Comparison of ENCODE assay signal across 21 cellular contexts in the genomic region with DNA sequence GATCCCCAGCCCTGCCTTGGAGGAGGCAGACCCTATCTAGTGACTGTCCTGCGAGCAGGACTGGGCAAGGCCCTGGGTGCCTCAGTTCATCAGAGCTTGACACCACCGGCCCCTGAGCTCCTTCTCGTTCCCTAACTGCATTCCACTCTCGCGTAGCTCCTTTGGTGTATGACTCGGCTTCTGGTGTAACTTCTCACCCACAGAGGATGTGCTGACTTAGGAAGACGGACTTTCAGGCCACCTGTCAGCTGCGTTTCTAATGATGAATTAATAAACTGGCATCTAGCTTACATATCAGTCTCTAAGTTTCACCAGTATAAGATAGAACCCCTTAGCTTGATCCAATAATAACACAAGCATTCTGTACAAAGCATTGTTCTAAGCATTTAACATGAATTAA. TPM values are rescaled to one million over a fixed set of nuclear protein-coding genes. Genes with fewer than 3 reads are reported as not detected.
DNase-seq lines count a peak whose midpoint lies in the region; ATAC-seq and TF ChIP-seq lines count a peak whose summit lies in the region.
"Had no signal": no experiment of that assay in that cellular context is flagged by ENCODE, and none has a peak within 500 bp of the region (broad histone marks: within the 10 kb centered on the region; RNA-seq: fewer than 3 reads in every experiment).

No MANE protein-coding gene starts in this region.

- POLR2A ChIA-PET in activated CD4-positive, alpha-beta memory T cell treated with anti-CD3 and anti-CD28 coated beads, Interleukin-2, amount 10 ng/mL, durations not matched to agents 7 days and 5 days (lab: Charles Lee), result no interaction called here

- H3K27me3 Mint-ChIP-seq in T-helper 17 cell, result peaks cover 20% of the 10 kb centered on the region
- peaks cover 16% of the 10 kb centered on the region for H3K27me3 Mint-ChIP-seq in activated CD4-positive, alpha-beta memory T cell treated with anti-CD3 and anti-CD28 coated beads, Interleukin-2, amount 10 ng/mL, durations not matched to agents 7 days and 5 days

- no peaks in the 10 kb centered on the region for H3K4me1 ChIP-seq in vagina
- H3K4me1 ChIP-seq: BLaER1, Caco-2 had no signal

- H3K27ac Mint-ChIP-seq in T-helper 17 cell, result no peak overlapping the region
- H3K27ac Mint-ChIP-seq in activated CD4-positive, alpha-beta memory T cell treated with anti-CD3 and anti-CD28 coated beads, Interleukin-2, amount 10 ng/mL, durations not matched to agents 7 days and 5 days, result no peak overlapping the region
- H3K27ac Mint-ChIP-seq: B cell; CD8-positive, alpha-beta T cell; GM23338; H9; HFFc6 had no signal

- TF ChIP-seq POLR2A in vagina (IDR thresholded peaks at IDR 0.05), result no peak

- intact Hi-C loops in vagina (cut with DNase I), result no loop called here

- H3K4me1 Mint-ChIP-seq in T-helper 17 cell, result no peaks in the 10 kb centered on the region
- no peaks in the 10 kb centered on the region for H3K4me1 Mint-ChIP-seq in activated CD4-positive, alpha-beta memory T cell treated with anti-CD3 and anti-CD28 coated beads, Interleukin-2, amount 10 ng/mL, durations not matched to agents 7 days and 5 days
- H3K4me1 Mint-ChIP-seq: B cell; CD4-positive, CD25-positive, alpha-beta regulatory T cell; GM23338 had no signal

- H3K9me3 ChIP-seq in T-helper 17 cell (ENCODE audit: control insufficient read depth, low read length, poor library complexity, severe bottlenecking), result no peaks in the 10 kb centered on the region
- no peaks in the 10 kb centered on the region for H3K9me3 ChIP-seq in vagina
- H3K9me3 ChIP-seq: BLaER1, Caco-2 had no signal

- H3K4me3 Mint-ChIP-seq in T-helper 17 cell, result peak overlapping the region; percentile 49
- no peak overlapping the region for H3K4me3 Mint-ChIP-seq in activated CD4-positive, alpha-beta memory T cell treated with anti-CD3 and anti-CD28 coated beads, Interleukin-2, amount 10 ng/mL, durations not matched to agents 7 days and 5 days
- H3K4me3 Mint-ChIP-seq: B cell; CD4-positive, CD25-positive, alpha-beta regulatory T cell; CD8-positive, alpha-beta T cell; GM23338; H9; HFFc6 had no signal

- peaks cover 5% of the 10 kb centered on the region for H3K36me3 Mint-ChIP-seq in T-helper 17 cell (ENCODE audit: low read depth)
- H3K36me3 Mint-ChIP-seq in activated CD4-positive, alpha-beta memory T cell treated with anti-CD3 and anti-CD28 coated beads, Interleukin-2, amount 10 ng/mL, durations not matched to agents 7 days and 5 days (ENCODE audit: low read depth), result no peaks in the 10 kb centered on the region
- H3K36me3 Mint-ChIP-seq: CD4-positive, CD25-positive, alpha-beta regulatory T cell; CD8-positive, alpha-beta T cell had no signal

- no peak for TF ChIP-seq CTCF in vagina (IDR thresholded peaks at IDR 0.05)

- peak; percentile 18 for DNase-seq in Caki2 (ENCODE audit: low read depth)
- no peak for DNase-seq in T-helper 17 cell
- DNase-seq in activated CD4-positive, alpha-beta memory T cell treated with anti-CD3 and anti-CD28 coated beads, Interleukin-2, amount 10 ng/mL, durations not matched to agents 7 days and 5 days, result no peak
- DNase-seq in vagina (ENCODE audit: extremely low spot score in 2 of 2), result no peak
- no peak for DNase-seq in HCEC 1CT
- DNase-seq: Caco-2; CD4-positive, CD25-positive, alpha-beta regulatory T cell; CD8-positive, alpha-beta T cell; DMS 273 treated with DMSO at 0.1 percent for 48 hours; DMS79; GF-D8; H9; HFFc6 had no signal

- CTCF ChIA-PET in activated CD4-positive, alpha-beta memory T cell treated with anti-CD3 and anti-CD28 coated beads, Interleukin-2, amount 10 ng/mL, durations not matched to agents 7 days and 5 days (lab: Charles Lee), result interaction anchor here (2.7 kb wide), 1 partner anchor 24 kb away, joined by 8 read pairs; no protein-coding TSS in a partner anchor

- no peaks in the 10 kb centered on the region for H3K36me3 ChIP-seq in vagina
- H3K36me3 ChIP-seq: BLaER1 had no signal

- no peaks in the 10 kb centered on the region for H3K27me3 ChIP-seq in vagina
- H3K27me3 ChIP-seq: BLaER1 had no signal

- H3K9me3 Mint-ChIP-seq in activated CD4-positive, alpha-beta memory T cell treated with anti-CD3 and anti-CD28 coated beads, Interleukin-2, amount 10 ng/mL, durations not matched to agents 7 days and 5 days, result no peaks in the 10 kb centered on the region
- H3K9me3 Mint-ChIP-seq: CD8-positive, alpha-beta T cell; GM23338; H9; HFFc6 had no signal

- ATAC-seq in T-helper 17 cell, result no peak
- peak; percentile 31 for ATAC-seq in esophagus mucosa
- ATAC-seq: CD8-positive, alpha-beta T cell; GM23338 had no signal

- in situ Hi-C loops in Caki2 (cut with HindIII; ENCODE audit: low pct_unique_long_range_greater_than_20kb, low sequenced_read_pairs), result no loop called here

- no peak overlapping the region for H3K27ac ChIP-seq in vagina
- H3K27ac ChIP-seq: 22Rv1, BLaER1, C4-2B had no signal

- H3K4me3 ChIP-seq in vagina, result no peak overlapping the region
- H3K4me3 ChIP-seq: BLaER1, GM23338 had no signal

RNA-seq across cellular contexts. Expression of a gene that starts 17.5 kb away (rescaled TPM):
- total RNA-seq in Caki2 (2014; rRNA removed; shearing (Covaris generic); ENCODE audit: low replicate concordance), result 52.1 and 65.6 TPM in 2 replicates
- total RNA-seq in T-helper 17 cell, result 100 to 1,000 TPM; 118 to 120 TPM
- 45.3 TPM for total RNA-seq in esophagus mucosa
- total RNA-seq in activated CD4-positive, alpha-beta memory T cell treated with anti-CD3 and anti-CD28 coated beads, Interleukin-2, amount 10 ng/mL, durations not matched to agents 7 days and 5 days, result 10 to 100 TPM; 53.7 to 60.1 TPM
- 94.0 TPM for total RNA-seq in vagina

RNA-seq across cellular contexts. Expression of a gene that starts 25.9 kb away (rescaled TPM):
- 0.57 and 5.7 TPM in 2 replicates for total RNA-seq in Caki2 (2014; rRNA removed; shearing (Covaris generic); ENCODE audit: low replicate concordance)
- not detected for total RNA-seq in T-helper 17 cell
- total RNA-seq in esophagus mucosa, result not detected
- not detected for total RNA-seq in activated CD4-positive, alpha-beta memory T cell treated with anti-CD3 and anti-CD28 coated beads, Interleukin-2, amount 10 ng/mL, durations not matched to agents 7 days and 5 days
- 0.98 TPM for total RNA-seq in vagina
- total RNA-seq: CD4-positive, CD25-positive, alpha-beta regulatory T cell; Daoy; H4; HFFc6 had no signal

RNA-seq across cellular contexts. Expression of a gene that starts 28.9 kb away (rescaled TPM):
- 712 and 818 TPM in 2 replicates for total RNA-seq in Caki2 (2014; rRNA removed; shearing (Covaris generic); ENCODE audit: low replicate concordance)
- total RNA-seq in T-helper 17 cell (100 to 1,000 TPM; 120 to 164 TPM), esophagus mucosa (235 TPM), vagina (223 TPM)
- total RNA-seq in activated CD4-positive, alpha-beta memory T cell treated with anti-CD3 and anti-CD28 coated beads, Interleukin-2, amount 10 ng/mL, durations not matched to agents 7 days and 5 days, result 100 to 1,000 TPM; 206 to 218 TPM

RNA-seq across cellular contexts. Expression of a gene that starts 45.2 kb away (rescaled TPM):
- total RNA-seq in Caki2 (2014; rRNA removed; shearing (Covaris generic); ENCODE audit: low replicate concordance), result 33.2 and 41.5 TPM in 2 replicates
- 10 to 100 TPM; 17.6 to 24.1 TPM for total RNA-seq in T-helper 17 cell
- total RNA-seq in esophagus mucosa, result 28.9 TPM
- 10 to 100 TPM; 33.3 to 35.3 TPM for total RNA-seq in activated CD4-positive, alpha-beta memory T cell treated with anti-CD3 and anti-CD28 coated beads, Interleukin-2, amount 10 ng/mL, durations not matched to agents 7 days and 5 days
- 58.2 TPM for total RNA-seq in vagina

RNA-seq across cellular contexts. Expression of a gene that starts 45.9 kb away (rescaled TPM):
- total RNA-seq in Caki2 (2014; rRNA removed; shearing (Covaris generic); ENCODE audit: low replicate concordance), result 17.4 and 19.1 TPM in 2 replicates
- total RNA-seq in T-helper 17 cell, result under 1 TPM; 0.45 to 0.65 TPM
- 7.1 TPM for total RNA-seq in esophagus mucosa
- 1 to 10 TPM; 3.1 to 3.8 TPM for total RNA-seq in activated CD4-positive, alpha-beta memory T cell treated with anti-CD3 and anti-CD28 coated beads, Interleukin-2, amount 10 ng/mL, durations not matched to agents 7 days and 5 days
- total RNA-seq in vagina, result 5.6 TPM
